In genomic region chr6:163787001-163787667, GRCh38 we compare ENCODE assay signal across 23 cellular contexts.
DNase-seq lines count a peak whose midpoint lies in the region; ATAC-seq and TF ChIP-seq lines count a peak whose summit lies in the region.
"Had no signal": no experiment of that assay in that cellular context is flagged by ENCODE, and none has a peak within 500 bp of the region (broad histone marks: within the 10 kb centered on the region; RNA-seq: fewer than 3 reads in every experiment).

No MANE protein-coding gene starts in this region.

- peaks cover 4% of the 10 kb centered on the region for H3K36me3 Mint-ChIP-seq in activated CD8-positive, alpha-beta memory T cell treated with anti-CD3 and anti-CD28 coated beads, Interleukin-2, amount 10 ng/mL, durations not matched to agents 7 days and 5 days
- H3K36me3 Mint-ChIP-seq: CD4-positive, alpha-beta memory T cell had no signal

- H3K9me3 Mint-ChIP-seq in activated CD8-positive, alpha-beta memory T cell treated with anti-CD3 and anti-CD28 coated beads, Interleukin-2, amount 10 ng/mL, durations not matched to agents 7 days and 5 days (ENCODE audit: low read depth): no peaks in the 10 kb centered on the region
- H3K9me3 Mint-ChIP-seq: CD4-positive, alpha-beta memory T cell; HFFc6 had no signal

- TF ChIP-seq EP300 in tibial nerve (IDR thresholded peaks at IDR 0.05): no peak

- CTCF ChIA-PET in activated CD8-positive, alpha-beta memory T cell treated with anti-CD3 and anti-CD28 coated beads, Interleukin-2, amount 10 ng/mL, durations not matched to agents 7 days and 5 days (lab: Charles Lee): interaction anchor here (0.9 kb wide), 1 partner anchor 11 kb away, joined by 3 read pairs; no protein-coding TSS in a partner anchor

- peak; percentile 30 for ATAC-seq in activated CD8-positive, alpha-beta memory T cell treated with anti-CD3 and anti-CD28 coated beads, Interleukin-2, amount 10 ng/mL, durations not matched to agents 7 days and 5 days
- ATAC-seq in HG02885 (IDR thresholded peaks at IDR 0.05; ENCODE audit: poor library complexity, unreplicated experiment) (peak; percentile 39), omental fat pad (ENCODE audit: low FRiP score) (peak; percentile 22)
- ATAC-seq: SK-N-SH treated with all-trans-retinoic acid at 6 μM for 48 hours had no signal

- no peak for DNase-seq in activated CD8-positive, alpha-beta memory T cell treated with anti-CD3 and anti-CD28 coated beads, Interleukin-2, amount 10 ng/mL, durations not matched to agents 7 days and 5 days
- no peak for DNase-seq in activated CD8-positive, alpha-beta memory T cell treated with anti-CD3 and anti-CD28 coated beads for 24 hours
- DNase-seq in RPMI7951 (ENCODE audit: low read depth): peak; percentile 14
- no peak for DNase-seq in omental fat pad (ENCODE audit: low spot score)
- no peak for DNase-seq in prostate gland (ENCODE audit: low spot score)
- DNase-seq in NCI-H146 treated with DMSO at 0.1 percent for 48 hours (lab: John Stamatoyannopoulos, UW; ENCODE audit: unreplicated experiment): no peak
- DNase-seq in tibial nerve (ENCODE audit: low spot score in 2 of 2): no peak
- DNase-seq: CD4-positive, alpha-beta memory T cell; DMS153; GF-D8; H7; HFFc6; Kasumi-1; MM.1S; NCI-H1092; NCI-H1694; NCI-H2081 treated with DMSO at 0.1 percent for 48 hours; NCI-H446 treated with DMSO at 0.1 percent for 48 hours; NCI-H69; NK-92 treated with Interleukin-12 subunit alpha and Interleukin-12 subunit beta, amount 100 ng/mL, for 24 hours; SIG-M5 had no signal

- no peak overlapping the region for H3K27ac ChIP-seq in prostate gland
- no peak overlapping the region for H3K27ac ChIP-seq in tibial nerve

- H3K4me1 ChIP-seq in prostate gland (replicated peaks): no peaks in the 10 kb centered on the region
- H3K4me1 ChIP-seq in tibial nerve: peaks cover 0 to 51% (median 6%) of the 10 kb centered on the region in 4 donors

- intact Hi-C loops in prostate gland (cut with DNase I): no loop called here

- H3K4me1 Mint-ChIP-seq in activated CD8-positive, alpha-beta memory T cell treated with anti-CD3 and anti-CD28 coated beads, Interleukin-2, amount 10 ng/mL, durations not matched to agents 7 days and 5 days: peaks cover 22% of the 10 kb centered on the region

- H3K9me3 ChIP-seq in prostate gland (no peaks in the 10 kb centered on the region), tibial nerve (no peaks in the 10 kb centered on the region)

- H3K27me3 ChIP-seq in prostate gland (replicated peaks; ENCODE audit: insufficient read depth): no peaks in the 10 kb centered on the region
- H3K27me3 ChIP-seq in tibial nerve: no peaks in the 10 kb centered on the region

- TF ChIP-seq CTCF in omental fat pad (IDR thresholded peaks at IDR 0.05) (no peak), prostate gland (IDR thresholded peaks at IDR 0.05) (no peak), tibial nerve (IDR thresholded peaks at IDR 0.05) (no peak)

- H3K36me3 ChIP-seq in prostate gland (no peaks in the 10 kb centered on the region), tibial nerve (no peaks in the 10 kb centered on the region)

- WGBS in prostate gland: 25% methylated on average over 2 of the region's 2 CpGs
- 52% methylated on average over 2 of the region's 2 CpGs for whole genome bisulfite sequencing in tibial nerve, 2 donors

- TF ChIP-seq POLR2A in prostate gland (IDR thresholded peaks at IDR 0.05) (no peak), tibial nerve (IDR thresholded peaks at IDR 0.05) (no peak)

- H3K27me3 Mint-ChIP-seq in activated CD8-positive, alpha-beta memory T cell treated with anti-CD3 and anti-CD28 coated beads, Interleukin-2, amount 10 ng/mL, durations not matched to agents 7 days and 5 days: peaks cover 11% of the 10 kb centered on the region

- H3K27ac Mint-ChIP-seq in activated CD8-positive, alpha-beta memory T cell treated with anti-CD3 and anti-CD28 coated beads, Interleukin-2, amount 10 ng/mL, durations not matched to agents 7 days and 5 days: no peak overlapping the region
- H3K27ac Mint-ChIP-seq: CD4-positive, alpha-beta memory T cell; HFFc6 had no signal

- no peak overlapping the region for H3K4me3 Mint-ChIP-seq in activated CD8-positive, alpha-beta memory T cell treated with anti-CD3 and anti-CD28 coated beads, Interleukin-2, amount 10 ng/mL, durations not matched to agents 7 days and 5 days
- H3K4me3 Mint-ChIP-seq: CD4-positive, alpha-beta memory T cell; HFFc6 had no signal

- no peak overlapping the region for H3K4me3 ChIP-seq in prostate gland
- H3K4me3 ChIP-seq in tibial nerve: no peak overlapping the region
